In the genomic region with DNA sequence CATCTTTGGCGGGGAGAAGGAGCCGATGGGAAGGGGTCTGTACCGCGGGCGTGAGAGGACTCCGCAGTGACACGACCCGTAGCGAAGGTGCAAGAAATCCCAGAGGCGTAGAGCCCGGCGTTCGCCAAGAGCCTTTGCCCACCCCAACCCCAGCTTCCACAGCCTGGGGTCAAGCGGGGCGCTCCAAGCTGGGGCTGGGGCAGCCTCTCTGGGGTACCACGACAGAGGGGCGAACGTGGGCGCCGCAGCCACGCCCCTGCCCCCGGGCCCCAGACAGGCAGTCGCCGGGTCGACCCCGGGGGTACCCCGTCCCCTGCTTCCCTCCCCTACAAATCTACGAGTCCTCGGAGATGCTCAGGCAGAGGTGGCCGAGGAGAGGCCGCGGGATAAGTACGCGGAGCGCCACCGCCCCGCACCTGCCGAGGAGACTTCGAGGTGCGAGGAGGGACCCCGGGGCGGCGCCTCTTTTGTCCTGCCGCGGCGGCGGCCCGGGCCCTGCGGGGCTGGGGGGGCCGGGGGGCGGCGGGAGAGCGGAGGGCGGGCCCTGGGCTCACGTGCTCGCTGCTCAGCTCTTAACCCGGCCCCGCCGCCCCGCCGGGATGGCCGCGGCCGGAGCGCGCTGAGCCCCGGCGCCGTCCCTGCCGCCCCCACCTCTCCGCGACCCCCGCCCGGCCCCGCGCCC, we compare ENCODE assay signal across 8 cellular contexts. TPM values are rescaled to one million over a fixed set of nuclear protein-coding genes. Genes with fewer than 3 reads are reported as not detected.
DNase-seq lines count a peak whose midpoint lies in the region; ATAC-seq and TF ChIP-seq lines count a peak whose summit lies in the region.

A gene with protein sequence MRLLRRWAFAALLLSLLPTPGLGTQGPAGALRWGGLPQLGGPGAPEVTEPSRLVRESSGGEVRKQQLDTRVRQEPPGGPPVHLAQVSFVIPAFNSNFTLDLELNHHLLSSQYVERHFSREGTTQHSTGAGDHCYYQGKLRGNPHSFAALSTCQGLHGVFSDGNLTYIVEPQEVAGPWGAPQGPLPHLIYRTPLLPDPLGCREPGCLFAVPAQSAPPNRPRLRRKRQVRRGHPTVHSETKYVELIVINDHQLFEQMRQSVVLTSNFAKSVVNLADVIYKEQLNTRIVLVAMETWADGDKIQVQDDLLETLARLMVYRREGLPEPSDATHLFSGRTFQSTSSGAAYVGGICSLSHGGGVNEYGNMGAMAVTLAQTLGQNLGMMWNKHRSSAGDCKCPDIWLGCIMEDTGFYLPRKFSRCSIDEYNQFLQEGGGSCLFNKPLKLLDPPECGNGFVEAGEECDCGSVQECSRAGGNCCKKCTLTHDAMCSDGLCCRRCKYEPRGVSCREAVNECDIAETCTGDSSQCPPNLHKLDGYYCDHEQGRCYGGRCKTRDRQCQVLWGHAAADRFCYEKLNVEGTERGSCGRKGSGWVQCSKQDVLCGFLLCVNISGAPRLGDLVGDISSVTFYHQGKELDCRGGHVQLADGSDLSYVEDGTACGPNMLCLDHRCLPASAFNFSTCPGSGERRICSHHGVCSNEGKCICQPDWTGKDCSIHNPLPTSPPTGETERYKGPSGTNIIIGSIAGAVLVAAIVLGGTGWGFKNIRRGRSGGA (plus strand): TSS at position 575 of the 682 bp plus-strand sequence. CDS start 212 bp downstream, outside the sequence.

- peak within 1 kb of the TSS; percentile 30 to 80 (median 72) for H3K4me3 Mint-ChIP-seq in naive B cell

- TF ChIP-seq CTCF in BJ (IDR thresholded peaks at IDR 0.05; ENCODE audit: insufficient read depth, low read depth, low read length): no peak

- peak; percentile 56 to 62 for ATAC-seq in naive B cell (ENCODE audit: low read depth in 2 of 2)

- H3K27ac ChIP-seq in cingulate gyrus (ENCODE audit: low read depth, low read length): peak within 1 kb of the TSS; percentile 19

- POLR2A ChIA-PET in BJ (lab: Charles Lee): interaction anchor here (0.6 kb wide), 1 partner anchor 9 kb away, joined by 3 read pairs; no protein-coding TSS in a partner anchor

- H3K27me3 Mint-ChIP-seq in naive B cell: peaks cover 15 to 50% (median 39%) of the 10 kb centered on the region in 3 donors

- H3K36me3 Mint-ChIP-seq in naive B cell: no peaks in the 10 kb centered on the region

- peak within 1 kb of the TSS in 1 of 6 donors; percentile 36 for H3K27ac Mint-ChIP-seq in naive B cell

- H3K27me3 ChIP-seq in BJ (ENCODE audit: control insufficient read depth, insufficient read depth, low read length): peaks cover 11% of the 10 kb centered on the region

- H3K4me1 Mint-ChIP-seq in naive B cell: peaks cover 4 to 7% (median 4%) of the 10 kb centered on the region in 3 donors

- DNase-seq in BJ (ENCODE audit: low read depth) (no peak), HuH-7.5 (ENCODE audit: low spot score) (peak; percentile 45), naive B cell (no peak), SKM-1 (lab: John Stamatoyannopoulos, UW; ENCODE audit: unreplicated experiment) (no peak), HuH-7 (ENCODE audit: low spot score) (no peak), activated gamma-delta T cell (lab: John Stamatoyannopoulos, UW) (no peak)
- no peak for DNase-seq in activated CD4-positive, CD25-positive, alpha-beta regulatory T cell treated with anti-CD3 and anti-CD28 coated beads, Interleukin-2, amount 50 U/mL, for 72 hours

- peaks cover 0 to 3% (median 0%) of the 10 kb centered on the region in 7 donors for H3K9me3 Mint-ChIP-seq in naive B cell

- CTCF ChIA-PET in BJ (lab: Yijun Ruan, JAX): interaction anchor here (0.5 to 1.2 kb wide), 3 partner anchors 17 to 26 kb away, joined by 3 to 4 read pairs (median 3); no protein-coding TSS in a partner anchor

- H3K36me3 ChIP-seq in BJ (ENCODE audit: control insufficient read depth, insufficient read depth, low read length): no peaks in the 10 kb centered on the region

- peak within 1 kb of the TSS; percentile 35 for H3K4me3 ChIP-seq in BJ (ENCODE audit: low read depth, low read length)

RNA-seq across cellular contexts. Expression of the gene that starts here (rescaled TPM):
- polyA plus RNA-seq in BJ (2011; rRNA removed): 0.31 TPM in 2 replicates
- polyA minus RNA-seq in BJ (2011; rRNA and poly(A)+ RNA removed): 0.05 and 0.52 TPM in 2 replicates
- polyA plus RNA-seq in naive B cell (ENCODE audit: low read depth in 6 of 6): under 1 TPM in 1 of 6 donors, not detected in 5; 0.13 TPM

Comparison
In these comparisons a context has a peak if more than half of its experiments do, and no peak if none do; other contexts are left out.
1. Peak in ATAC-seq in naive B cell; RNA of the gene not detected or under 1 TPM.